Comparison of ENCODE assay signal across 1 cellular context in genomic region chr17:78600181-78600651, GRCh38.
A peak's percentile ranks its signal among the peaks of the same experiment; 100 is the strongest.
TF ChIP-seq lines count a peak whose summit lies in the region.

No MANE protein-coding gene starts in this region.

TF ChIP-seq in K562, 482 proteins besides CTCF, POLR2A, EP300 and RAD21 (continued from another document):
- TF ChIP-seq ZHX1 (conservative IDR thresholded peaks at IDR 0.05; ENCODE audit: low read length) = no peak
- TF ChIP-seq MYNN (IDR thresholded peaks at IDR 0.05) = no peak
- TF ChIP-seq MYNN (CRISPR knock-in tag; IDR thresholded peaks at IDR 0.05) = no peak
- no peak for TF ChIP-seq ARNT (IDR thresholded peaks at IDR 0.05)
- no peak for TF ChIP-seq KDM2B (CRISPR knock-in tag; IDR thresholded peaks at IDR 0.05)
- TF ChIP-seq ESRRA (IDR thresholded peaks at IDR 0.05; ENCODE audit: borderline replicate concordance, low read depth) = no peak
- TF ChIP-seq TCF3 (CRISPR knock-in tag; IDR thresholded peaks at IDR 0.05) = peak; percentile 36; the same call in 1 of the 2 replicates
- TF ChIP-seq ZNF24 (IDR thresholded peaks at IDR 0.05) = no peak
- no peak for TF ChIP-seq CXXC5 (CRISPR knock-in tag; IDR thresholded peaks at IDR 0.05)
- TF ChIP-seq, protein P1, sequence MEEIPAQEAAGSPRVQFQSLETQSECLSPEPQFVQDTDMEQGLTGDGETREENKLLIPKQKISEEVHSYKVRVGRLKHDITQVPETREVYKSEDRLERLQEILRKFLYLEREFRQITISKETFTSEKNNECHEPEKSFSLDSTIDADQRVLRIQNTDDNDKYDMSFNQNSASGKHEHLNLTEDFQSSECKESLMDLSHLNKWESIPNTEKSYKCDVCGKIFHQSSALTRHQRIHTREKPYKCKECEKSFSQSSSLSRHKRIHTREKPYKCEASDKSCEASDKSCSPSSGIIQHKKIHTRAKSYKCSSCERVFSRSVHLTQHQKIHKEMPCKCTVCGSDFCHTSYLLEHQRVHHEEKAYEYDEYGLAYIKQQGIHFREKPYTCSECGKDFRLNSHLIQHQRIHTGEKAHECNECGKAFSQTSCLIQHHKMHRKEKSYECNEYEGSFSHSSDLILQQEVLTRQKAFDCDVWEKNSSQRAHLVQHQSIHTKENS (CRISPR knock-in tag; IDR thresholded peaks at IDR 0.05) = no peak
- TF ChIP-seq ZNF707 (CRISPR knock-in tag; conservative IDR thresholded peaks at IDR 0.05) = no peak
- TF ChIP-seq ATF3 (IDR thresholded peaks at IDR 0.05) = peak; percentile 51; the same call in 1 of the 2 replicates
- TF ChIP-seq ATF3 (CRISPR knock-in tag; conservative IDR thresholded peaks at IDR 0.05) = no peak
- TF ChIP-seq ZNF589 (CRISPR knock-in tag; IDR thresholded peaks at IDR 0.05; ENCODE audit: low read depth) = no peak
- 0 out of 2 replicates have a peak, but pooled peaks have one; percentile 13 for TF ChIP-seq CBFA2T2 (conservative IDR thresholded peaks at IDR 0.05)
- no peak for TF ChIP-seq ZNF592 (IDR thresholded peaks at IDR 0.05)
- TF ChIP-seq, protein P2, sequence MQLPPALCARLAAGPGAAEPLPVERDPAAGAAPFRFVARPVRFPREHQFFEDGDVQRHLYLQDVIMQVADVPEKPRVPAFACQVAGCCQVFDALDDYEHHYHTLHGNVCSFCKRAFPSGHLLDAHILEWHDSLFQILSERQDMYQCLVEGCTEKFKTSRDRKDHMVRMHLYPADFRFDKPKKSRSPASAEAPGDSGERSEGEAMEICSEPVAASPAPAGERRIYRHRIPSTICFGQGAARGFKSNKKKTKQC (CRISPR knock-in tag; IDR thresholded peaks at IDR 0.05) = no peak
- no peak for TF ChIP-seq MLX (CRISPR knock-in tag; conservative IDR thresholded peaks at IDR 0.05)
- TF ChIP-seq PURB (CRISPR knock-in tag; IDR thresholded peaks at IDR 0.05; ENCODE audit: low read depth) = no peak
- TF ChIP-seq RBM39 (optimal IDR thresholded peaks at IDR 0.05; ENCODE audit: low read depth, low read length) = no peak
- peak; percentile 30; the same call in 1 of the 2 replicates for TF ChIP-seq TEAD4 (IDR thresholded peaks at IDR 0.05; ENCODE audit: low read length)
- TF ChIP-seq TEAD4 (CRISPR knock-in tag; IDR thresholded peaks at IDR 0.05; ENCODE audit: borderline replicate concordance) = no peak
- no peak for TF ChIP-seq ZNF3 (CRISPR knock-in tag; IDR thresholded peaks at IDR 0.05)
